ENCODE assay signal across 8 cellular contexts in the genomic region with DNA sequence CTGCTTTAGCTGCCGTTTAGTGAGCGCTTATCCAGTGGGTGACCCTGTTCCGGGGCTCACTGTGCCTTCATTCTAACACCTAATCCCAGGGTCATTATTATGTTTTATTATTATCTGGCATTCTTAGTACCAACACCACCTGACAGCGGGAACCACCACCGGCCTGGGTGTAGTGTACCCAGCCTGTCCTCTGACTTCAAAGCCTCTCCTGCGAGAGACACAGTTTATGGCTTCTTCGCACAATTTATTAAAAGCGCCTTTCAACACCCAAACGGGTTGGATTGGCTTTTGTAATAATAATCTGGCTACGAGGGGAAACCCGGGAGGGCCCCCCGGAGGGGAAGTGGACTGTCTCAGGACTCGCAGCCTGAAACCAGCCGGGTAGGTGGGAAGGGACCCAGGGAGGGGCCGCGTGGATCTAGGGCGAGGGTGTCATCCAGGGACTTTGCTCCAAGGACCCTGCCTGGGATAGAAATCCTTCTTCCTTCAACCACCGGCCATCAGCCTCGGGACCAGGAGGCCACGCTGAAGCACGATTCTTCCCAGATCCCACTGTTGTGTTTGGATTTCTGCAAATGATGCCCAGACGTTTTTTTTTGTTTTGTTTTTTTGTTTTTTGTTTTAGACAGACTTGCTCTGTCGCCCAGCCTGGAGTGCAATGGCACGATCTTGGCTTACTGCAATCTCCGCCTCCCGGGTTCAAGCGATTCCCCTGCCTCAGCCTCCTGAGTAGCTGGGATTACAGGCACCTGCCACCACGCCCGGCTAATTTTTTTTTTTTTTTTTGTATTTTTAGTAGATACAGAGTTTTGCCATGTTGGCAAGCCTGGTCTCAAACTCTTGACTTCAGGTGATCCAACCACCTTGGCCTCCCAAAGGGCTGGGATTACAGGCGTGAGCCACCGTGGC. TPM values are rescaled to one million over a fixed set of nuclear protein-coding genes. Genes with fewer than 3 reads are reported as not detected.
DNase-seq lines count a peak whose midpoint lies in the region; ATAC-seq, FAIRE-seq and TF ChIP-seq lines count a peak whose summit lies in the region.

No MANE protein-coding gene starts in this region.

- DNase-seq in left ventricle myocardium inferior (no peak), Right ventricle myocardium inferior (ENCODE audit: missing footprints) (no peak), GM12878 (ENCODE audit: low read depth, low spot score) (no peak), mucosa of descending colon (peak; percentile 73 to 83 (median 80)), NCI-H1048 (lab: John Stamatoyannopoulos, UW) (no peak), NCI-H2227 treated with DMSO at 0.1 percent for 48 hours (lab: John Stamatoyannopoulos, UW) (no peak)
- DNase-seq in activated CD4-positive, CD25-positive, alpha-beta regulatory T cell treated with anti-CD3 and anti-CD28 coated beads, Interleukin-2, amount 50 U/mL, for 72 hours: no peak

- H3K4me3 ChIP-seq in left ventricle myocardium inferior (peak overlapping the region; percentile 96), GM12878 (peak overlapping the region; percentile 88), mucosa of descending colon (peak overlapping the region; percentile 76)

- no peak for TF ChIP-seq POLR2A in GM12878 (IDR thresholded peaks at IDR 0.05; ENCODE audit: low read depth, low read length)

- in situ Hi-C loops in GM12878 (cut with MboI): no loop called here

- intact Hi-C loops in left ventricle myocardium inferior (cut with micrococcal nuclease) (no loop called here), Right ventricle myocardium inferior (cut with DNase I) (loop anchor here (5.0 kb wide), 1 partner anchor 54 kb away; a partner anchor contains a TSS), GM12878 (cut with micrococcal nuclease; ENCODE audit: unreplicated experiment) (loop anchor here (2.0 to 10.0 kb wide), 3 partner anchors 46 to 116 kb away; a partner anchor contains a TSS), mucosa of descending colon (cut with DNase I, micrococcal nuclease) (no loop called here)

- H3K27me3 ChIP-seq in left ventricle myocardium inferior (ENCODE audit: low read depth) (no peaks in the 10 kb centered on the region), GM12878 (replicated peaks in 1 of 2; ENCODE audit: control insufficient read depth in 2 of 2, insufficient read depth in 2 of 2, low read length in 1 of 2) (no peaks in the 10 kb centered on the region; a peak in 1 of 4 replicates)

- H3K9me3 ChIP-seq in left ventricle myocardium inferior (replicated peaks) (no peaks in the 10 kb centered on the region), GM12878 (replicated peaks; ENCODE audit: control insufficient read depth, insufficient read depth, low read length) (no peaks in the 10 kb centered on the region), mucosa of descending colon (no peaks in the 10 kb centered on the region)

- H3K79me2 ChIP-seq in GM12878 (ENCODE audit: control insufficient read depth, insufficient read depth, low read length): peaks cover 18% of the 10 kb centered on the region

- TF ChIP-seq RAD21 in GM12878 (IDR thresholded peaks at IDR 0.05; ENCODE audit: insufficient read depth, low read depth, low read length): no peak

- CTCF ChIA-PET in GM12878 (lab: Yijun Ruan, JAX): interaction anchor here (0.6 kb wide), 1 partner anchor 27 kb away, joined by 3 read pairs; no protein-coding TSS in a partner anchor

- TF ChIP-seq CTCF in left ventricle myocardium inferior (IDR thresholded peaks at IDR 0.05; ENCODE audit: borderline replicate concordance) (no peak), GM12878 (IDR thresholded peaks at IDR 0.05 in 2 of 3, conservative IDR thresholded peaks at IDR 0.05 in 1 of 3; ENCODE audit: control insufficient read depth in 2 of 3, extremely low read depth in 1 of 3, insufficient read depth in 1 of 3, low read depth in 3 of 3, low read length in 3 of 3) (no peak), mucosa of descending colon (IDR thresholded peaks at IDR 0.05) (no peak)

- RAD21 ChIA-PET in GM12878 (lab: Charles Lee; ENCODE audit: unreplicated experiment): no interaction called here

- peaks cover 5% of the 10 kb centered on the region; the same call in 1 of the 2 replicates for H4K20me1 ChIP-seq in GM12878 (ENCODE audit: control insufficient read depth, insufficient read depth)

- peaks cover 36% of the 10 kb centered on the region for H3K4me1 ChIP-seq in left ventricle myocardium inferior
- peaks cover 10% of the 10 kb centered on the region for H3K4me1 ChIP-seq in GM12878 (ENCODE audit: control insufficient read depth, insufficient read depth, low read length)
- peaks cover 7% of the 10 kb centered on the region for H3K4me1 ChIP-seq in mucosa of descending colon (ENCODE audit: low read depth)

- H3K36me3 ChIP-seq in left ventricle myocardium inferior (no peaks in the 10 kb centered on the region), GM12878 (ENCODE audit: control insufficient read depth in 2 of 2, insufficient read depth in 2 of 2, low read length in 1 of 2) (0 out of 4 replicates have a peak, but pooled peaks cover 0 to 4% of the 10 kb centered on the region in 2 experiments), mucosa of descending colon (ENCODE audit: low read depth) (no peaks in the 10 kb centered on the region)

- SMC1A ChIA-PET in GM12878 (lab: Charles Lee; ENCODE audit: uncharacterized antibody, unreplicated experiment): interaction anchor here (0.7 kb wide), 1 partner anchor 10 kb away, joined by 3 read pairs; no protein-coding TSS in a partner anchor

- ATAC-seq in Right ventricle myocardium inferior (no peak), GM12878 (no peak), mucosa of descending colon (no peak), GM18517 (IDR thresholded peaks at IDR 0.05; ENCODE audit: unreplicated experiment) (no peak)

- POLR2A ChIA-PET in GM12878 (lab: Charles Lee): interaction anchor here (0.6 to 2.8 kb wide), 2 partner anchors 41 to 473 kb away, joined by 3 to 8 read pairs; no protein-coding TSS in a partner anchor

- WGBS in GM12878 (ENCODE audit: insufficient coverage, insufficient replicate concordance, low lambda C conversion rate, missing lambda C conversion rate): 12% methylated on average over 31 of the region's 31 CpGs

- BruUV-seq in GM12878 (replicated peaks; lab: Mats Ljungman, UMichigan): no TSS peak

- FAIRE-seq in GM12878 (lab: Jason Lieb, UNC): no peak

- no peak for TF ChIP-seq EP300 in GM12878 (IDR thresholded peaks at IDR 0.05; ENCODE audit: borderline replicate concordance in 1 of 2, control insufficient read depth in 1 of 2, low read depth in 2 of 2, low read length in 2 of 2)

- H3K4me2 ChIP-seq in GM12878 (ENCODE audit: control insufficient read depth, insufficient read depth): peak overlapping the region; percentile 79

- H3K9ac ChIP-seq in GM12878 (ENCODE audit: control insufficient read depth, insufficient read depth, low read length): no peak overlapping the region

- no peak overlapping the region for H2AFZ ChIP-seq in GM12878 (ENCODE audit: control insufficient read depth, low read depth, low read length)

- H3K27ac ChIP-seq in left ventricle myocardium inferior (replicated peaks): peak overlapping the region; percentile 99
- no peak overlapping the region for H3K27ac ChIP-seq in GM12878 (ENCODE audit: control insufficient read depth, insufficient read depth)

TF ChIP-seq in GM12878, 131 proteins besides CTCF, POLR2A, EP300 and RAD21 (continues in another document):
- TF ChIP-seq MTA3 (IDR thresholded peaks at IDR 0.05; ENCODE audit: borderline replicate concordance, low read length) (no peak), MYC (IDR thresholded peaks at IDR 0.05; ENCODE audit: insufficient read depth, insufficient read length, insufficient replicate concordance, low read length, severe bottlenecking) (no peak)

RNA-seq across cellular contexts. Expression of a gene that starts 1.6 kb away (rescaled TPM):
- total RNA-seq in left ventricle myocardium inferior (30.6 TPM), Right ventricle myocardium inferior (30.8 TPM), GM12878 (2014; rRNA removed) (10.6 and 15.9 TPM in 2 replicates), GM12878 (2014; rRNA removed; fragmentation: Illumina TruSeq; extraction: Trizol) (3.2 TPM in 2 replicates), GM12878 (2021) (40.0 and 42.4 TPM in 2 replicates), mucosa of descending colon (100 to 1,000 TPM; 104 to 115 (median 112) TPM)
- 20.9 and 24.8 TPM in 2 replicates for total RNA-seq in GM12878 (2013; cell fraction: nucleolus; rRNA removed)
- polyA plus RNA-seq in GM12878 (2011; ENCODE audit: low read depth): 2.2 TPM
- polyA plus RNA-seq in GM12878 (2011; rRNA removed) (0.84 and 2.5 TPM in 2 replicates), GM12878 (2014; fragmentation: Illumina TruSeq; extraction: Trizol) (4.1 and 5.9 TPM in 2 replicates), GM12878 (2014; fragmentation: Nextera tagmentation; extraction: Ambion mirVana) (under 1 TPM; 0.26 to 0.73 TPM), GM12878 (2014; rRNA removed) (16.2 and 22.2 TPM in 2 replicates), GM12878 (2016; fragmentation: Nextera tagmentation; extraction: Ambion mirVana) (10 to 100 TPM in 1 of 2 experiments, 1 to 10 TPM in 1; 2.0 to 10.1 TPM)
- polyA plus RNA-seq in GM12878 (2011; cell fraction: cytosol; rRNA removed): 4.5 and 7.6 TPM in 2 replicates
- polyA plus RNA-seq in GM12878 (2011; cell fraction: nucleus; rRNA removed): 12.8 and 18.3 TPM in 2 replicates
- polyA plus RNA-seq in GM12878 (2012): 14.1 and 15.9 TPM in 2 replicates
- polyA minus RNA-seq in GM12878 (2011; rRNA and poly(A)+ RNA removed): 3.6 and 6.5 TPM in 2 replicates
- polyA minus RNA-seq in GM12878 (2011; cell fraction: cytosol; rRNA and poly(A)+ RNA removed): 12.4 and 12.8 TPM in 2 replicates
- polyA minus RNA-seq in GM12878 (2011; cell fraction: nucleus; rRNA and poly(A)+ RNA removed): 3.6 and 4.7 TPM in 2 replicates

RNA-seq across cellular contexts. Expression of a gene that starts 55.6 kb away (rescaled TPM):
- 129 TPM for total RNA-seq in left ventricle myocardium inferior
- total RNA-seq in Right ventricle myocardium inferior: 138 TPM
- total RNA-seq in GM12878 (2013; cell fraction: nucleolus; rRNA removed): 58.9 and 63.2 TPM in 2 replicates
- 178 and 210 TPM in 2 replicates for total RNA-seq in GM12878 (2014; rRNA removed)
- 72.1 and 92.8 TPM in 2 replicates for total RNA-seq in GM12878 (2014; rRNA removed; fragmentation: Illumina TruSeq; extraction: Trizol)
- total RNA-seq in GM12878 (2021): 182 and 184 TPM in 2 replicates
- 78.5 TPM for polyA plus RNA-seq in GM12878 (2011; ENCODE audit: low read depth)
- polyA plus RNA-seq in GM12878 (2011; rRNA removed): 31.6 and 68.3 TPM in 2 replicates
- polyA plus RNA-seq in GM12878 (2011; cell fraction: cytosol; rRNA removed): 109 and 144 TPM in 2 replicates
- polyA plus RNA-seq in GM12878 (2011; cell fraction: nucleus; rRNA removed): 127 and 159 TPM in 2 replicates
- 133 and 176 TPM in 2 replicates for polyA plus RNA-seq in GM12878 (2012)
- polyA plus RNA-seq in GM12878 (2014; fragmentation: Illumina TruSeq; extraction: Trizol): 13.0 and 38.8 TPM in 2 replicates
- polyA plus RNA-seq in GM12878 (2014; fragmentation: Nextera tagmentation; extraction: Ambion mirVana): 1 to 10 TPM in 1 of 2 experiments, under 1 TPM in 1; 1.00 to 6.8 TPM
- 144 and 166 TPM in 2 replicates for polyA plus RNA-seq in GM12878 (2014; rRNA removed)
- polyA plus RNA-seq in GM12878 (2016; fragmentation: Nextera tagmentation; extraction: Ambion mirVana): 10 to 100 TPM; 33.4 to 33.7 TPM
- 32.9 and 84.0 TPM in 2 replicates for polyA minus RNA-seq in GM12878 (2011; rRNA and poly(A)+ RNA removed)
- 64.1 and 69.3 TPM in 2 replicates for polyA minus RNA-seq in GM12878 (2011; cell fraction: cytosol; rRNA and poly(A)+ RNA removed)
- polyA minus RNA-seq in GM12878 (2011; cell fraction: nucleus; rRNA and poly(A)+ RNA removed): 27.6 and 40.2 TPM in 2 replicates
- total RNA-seq in mucosa of descending colon: 100 to 1,000 TPM; 173 to 221 (median 192) TPM

Comparison
In these comparisons a context has a peak if more than half of its experiments do, and no peak if none do; other contexts are left out.
1. intact Hi-C loops: an anchor here in Right ventricle myocardium inferior (5.0 kb wide) and GM12878 (2.0 to 10.0 kb wide); none called in left ventricle myocardium inferior and mucosa of descending colon.
2. DNase-seq: peak in mucosa of descending colon (3 of 3); none in left ventricle myocardium inferior (single experiment), Right ventricle myocardium inferior (single experiment), GM12878 (single experiment), NCI-H1048 (single experiment), NCI-H2227 treated with DMSO at 0.1 percent for 48 hours (single experiment) and activated CD4-positive, CD25-positive, alpha-beta regulatory T cell treated with anti-CD3 and anti-CD28 coated beads, Interleukin-2, amount 50 U/mL, for 72 hours (single experiment).
3. Peak in every context shown above with its lines, with median percentiles within 50 percentile points of each other: H3K4me3 ChIP-seq.